Comparison of ENCODE assay signal across 16 cellular contexts in genomic region chr10:71750986-71751385, GRCh38. TPM values are rescaled to one million over a fixed set of nuclear protein-coding genes. Genes with fewer than 3 reads are reported as not detected.
A peak's percentile ranks its signal among the peaks of the same experiment; 100 is the strongest.
DNase-seq lines count a peak whose midpoint lies in the region; ATAC-seq and TF ChIP-seq lines count a peak whose summit lies in the region.
"Had no signal": no experiment of that assay in that cellular context is flagged by ENCODE, and none has a peak within 500 bp of the region (broad histone marks: within the 10 kb centered on the region; RNA-seq: fewer than 3 reads in every experiment).

No MANE protein-coding gene starts in this region.

- intact Hi-C loops in gastrocnemius medialis (cut with DNase I; ENCODE audit: low total_unique reads) (no loop called here), adrenal gland (cut with DNase I) (no loop called here)

- H3K9me3 ChIP-seq in Loucy (ENCODE audit: insufficient read depth, low read depth, low read length) (no peaks in the 10 kb centered on the region), gastrocnemius medialis (no peaks in the 10 kb centered on the region), adrenal gland (replicated peaks in 1 of 3) (no peaks in the 10 kb centered on the region)
- H3K9me3 ChIP-seq in effector memory CD4-positive, alpha-beta T cell (ENCODE audit: control insufficient read depth, low read length), result no peaks in the 10 kb centered on the region
- H3K9me3 ChIP-seq: breast epithelium had no signal

- peak overlapping the region; percentile 98 for H3K27ac Mint-ChIP-seq in T-helper 2 cell treated with Interferon-gamma antibody and Interleukin-4, amounts not matched to agents 5 μg/mL and 100 μg/mL, for 36 hours

- H3K36me3 ChIP-seq in Loucy (ENCODE audit: insufficient read depth, low read length), result no peaks in the 10 kb centered on the region
- peaks cover 38% of the 10 kb centered on the region for H3K36me3 ChIP-seq in effector memory CD4-positive, alpha-beta T cell (ENCODE audit: control insufficient read depth, insufficient read depth, low read length)
- no peaks in the 10 kb centered on the region for H3K36me3 ChIP-seq in gastrocnemius medialis
- peaks cover 0 to 17% of the 10 kb centered on the region in 2 donors for H3K36me3 ChIP-seq in adrenal gland (replicated peaks in 1 of 2)
- H3K36me3 ChIP-seq: breast epithelium had no signal

- TF ChIP-seq CTCF in Loucy (conservative IDR thresholded peaks at IDR 0.05; ENCODE audit: low read length) (no peak), gastrocnemius medialis (IDR thresholded peaks at IDR 0.05 in 4 of 5, conservative IDR thresholded peaks at IDR 0.05 in 1 of 5) (no peak), adrenal gland (IDR thresholded peaks at IDR 0.05) (no peak)

- H3K4me1 ChIP-seq in Loucy (ENCODE audit: insufficient read depth, low read length, poor library complexity, severe bottlenecking) (peaks cover 84% of the 10 kb centered on the region), gastrocnemius medialis (peaks cover 44 to 65% of the 10 kb centered on the region in 2 donors), adrenal gland (replicated peaks in 1 of 2) (peaks cover 35 to 36% of the 10 kb centered on the region in 2 donors)
- peaks cover 99% of the 10 kb centered on the region for H3K4me1 ChIP-seq in effector memory CD4-positive, alpha-beta T cell (ENCODE audit: control insufficient read depth, insufficient read depth, low read length, poor library complexity, severe bottlenecking)

- H3K9me2 ChIP-seq in Loucy (replicated peaks; ENCODE audit: low read depth, low read length), result no peaks in the 10 kb centered on the region

- H3K4me3 Mint-ChIP-seq in T-helper 2 cell treated with Interferon-gamma antibody and Interleukin-4, amounts not matched to agents 5 μg/mL and 100 μg/mL, for 36 hours, result no peak overlapping the region

- H3K4me3 ChIP-seq in Loucy (ENCODE audit: low read length, poor library complexity, severe bottlenecking) (no peak overlapping the region), gastrocnemius medialis (no peak overlapping the region), adrenal gland (no peak overlapping the region)
- H3K4me3 ChIP-seq in effector memory CD4-positive, alpha-beta T cell (ENCODE audit: insufficient read depth, low read depth, low read length, poor library complexity, severe bottlenecking), result no peak overlapping the region
- H3K4me3 ChIP-seq: breast epithelium had no signal

- H3K27me3 Mint-ChIP-seq in T-helper 2 cell treated with Interferon-gamma antibody and Interleukin-4, amounts not matched to agents 5 μg/mL and 100 μg/mL, for 36 hours (ENCODE audit: low read depth), result no peaks in the 10 kb centered on the region

- peak overlapping the region; percentile 78 for H3K27ac ChIP-seq in effector memory CD4-positive, alpha-beta T cell (ENCODE audit: insufficient read depth, low read length, poor library complexity, severe bottlenecking)
- H3K27ac ChIP-seq in gastrocnemius medialis (peak overlapping the region in 3 of 4 donors; percentile 52 to 72 (median 70)), adrenal gland (peak overlapping the region in 1 of 5 donors; percentile 80)

- H3K9me3 Mint-ChIP-seq in T-helper 2 cell treated with Interferon-gamma antibody and Interleukin-4, amounts not matched to agents 5 μg/mL and 100 μg/mL, for 36 hours, result no peaks in the 10 kb centered on the region

- H4K20me1 ChIP-seq in Loucy (ENCODE audit: insufficient read depth, low read length, poor library complexity, severe bottlenecking), result no peaks in the 10 kb centered on the region

- no peak for DNase-seq in T-helper 2 cell treated with Interferon-gamma antibody and Interleukin-4, amounts not matched to agents 5 μg/mL and 100 μg/mL, for 36 hours (ENCODE audit: low spot score)
- DNase-seq in T-helper 2 cell (no peak), gastrocnemius medialis (no peak), adrenal gland (no peak), cerebellar cortex (ENCODE audit: low spot score) (no peak)
- no peak for DNase-seq in effector memory CD4-positive, alpha-beta T cell
- DNase-seq: 8988T; activated T-cell treated with anti-CD3 and anti-CD28 coated beads, Interleukin-2, amount 50 U/mL, for 48 hours; COR-L47; kidney; NCI-H2171 had no signal

- peaks cover 82% of the 10 kb centered on the region for H3K4me1 Mint-ChIP-seq in T-helper 2 cell treated with Interferon-gamma antibody and Interleukin-4, amounts not matched to agents 5 μg/mL and 100 μg/mL, for 36 hours (ENCODE audit: low read depth)

- 73 to 89% (median 78%) methylated on average over 2 to 5 of the region's 5 CpGs for WGBS in adrenal gland, 4 donors

- H3K4me2 ChIP-seq in Loucy (ENCODE audit: low read depth, low read length, poor library complexity, severe bottlenecking), result no peak overlapping the region

- no peak for ATAC-seq in gastrocnemius medialis
- ATAC-seq in GM21381 (IDR thresholded peaks at IDR 0.05; ENCODE audit: unreplicated experiment), result no peak

- H3K9ac ChIP-seq in Loucy (ENCODE audit: low read depth, low read length, poor library complexity, severe bottlenecking), result peak overlapping the region; percentile 71

- H3K27me3 ChIP-seq in Loucy (ENCODE audit: insufficient read depth, low read length, poor library complexity, severe bottlenecking), result no peaks in the 10 kb centered on the region
- H3K27me3 ChIP-seq in effector memory CD4-positive, alpha-beta T cell (replicated peaks; ENCODE audit: control insufficient read depth, insufficient read depth, low read length, poor library complexity, severe bottlenecking), result no peaks in the 10 kb centered on the region
- no peaks in the 10 kb centered on the region for H3K27me3 ChIP-seq in gastrocnemius medialis
- no peaks in the 10 kb centered on the region for H3K27me3 ChIP-seq in adrenal gland
- H3K27me3 ChIP-seq: breast epithelium had no signal

- TF ChIP-seq POLR2A in gastrocnemius medialis (IDR thresholded peaks at IDR 0.05), result no peak
- TF ChIP-seq POLR2A in adrenal gland (IDR thresholded peaks at IDR 0.05), result no peak

- H2AFZ ChIP-seq in Loucy (ENCODE audit: low read length), result no peak overlapping the region

- in situ Hi-C loops in gastrocnemius medialis (cut with MboI; ENCODE audit: low sequenced_read_pairs in 4 of 4), result no loop called here

- no peaks in the 10 kb centered on the region for H3K79me2 ChIP-seq in Loucy (ENCODE audit: insufficient read depth, low read length)

- H3F3A ChIP-seq in Loucy (ENCODE audit: low read depth), result peaks cover 9% of the 10 kb centered on the region

- H3K36me3 Mint-ChIP-seq in T-helper 2 cell treated with Interferon-gamma antibody and Interleukin-4, amounts not matched to agents 5 μg/mL and 100 μg/mL, for 36 hours (ENCODE audit: low read depth), result peaks cover 63% of the 10 kb centered on the region

RNA-seq across cellular contexts. Expression of gene VSIR, which starts 22.3 kb away (rescaled TPM):
- total RNA-seq in gastrocnemius medialis, result 10 to 100 TPM in 3 of 4 donors, 1 to 10 TPM in 1; 7.9 to 20.7 (median 16.9) TPM
- 10 to 100 TPM; 14.1 to 71.7 (median 41.5) TPM for total RNA-seq in adrenal gland
- 10 to 100 TPM; 10.8 to 17.1 (median 15.3) TPM for polyA plus RNA-seq in adrenal gland

RNA-seq across cellular contexts. Expression of gene C10orf105, which starts 31.4 kb away (rescaled TPM):
- total RNA-seq in gastrocnemius medialis (not detected), adrenal gland (under 1 TPM in 6 of 8 donors, not detected in 2; 0.07 to 0.48 (median 0.11) TPM)
- polyA plus RNA-seq in adrenal gland, result under 1 TPM; 0.07 to 0.08 (median 0.07) TPM
- total RNA-seq: endothelial cell of umbilical vein, renal cortical epithelial cell had no signal
- polyA plus RNA-seq: endothelial cell of umbilical vein had no signal
